In the genomic region with DNA sequence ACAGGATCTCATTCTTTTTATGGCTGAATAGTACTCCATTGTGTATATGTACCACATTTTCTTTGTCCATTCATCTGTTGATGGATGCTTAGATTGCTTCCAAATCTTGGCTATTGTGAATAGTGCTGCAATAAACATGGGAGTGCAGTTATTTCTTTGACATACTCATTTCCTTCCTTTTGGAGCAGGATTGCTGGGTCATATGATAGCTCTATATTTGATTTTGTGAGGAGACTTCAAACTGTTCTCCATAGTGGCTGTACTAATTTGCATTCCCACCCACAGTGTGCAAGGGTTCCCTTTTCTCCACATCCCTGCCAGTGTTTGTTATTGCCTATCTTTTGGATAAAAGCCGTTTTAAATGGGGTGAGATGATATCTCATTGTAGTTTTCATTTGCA, we compare ENCODE assay signal across 7 cellular contexts. TPM values are rescaled to one million over a fixed set of nuclear protein-coding genes. Genes with fewer than 3 reads are reported as not detected.
DNase-seq lines count a peak whose midpoint lies in the region; ATAC-seq, FAIRE-seq and TF ChIP-seq lines count a peak whose summit lies in the region.
"Not testable (repeated sequence)": the region's sequence is repeated elsewhere in the genome, so short reads cannot be mapped to it uniquely, and the experiment has no call there.

No MANE protein-coding gene starts in this region.

- POLR2A ChIA-PET in A549 (lab: Yijun Ruan, JAX); CD8-positive, alpha-beta T cell (lab: Charles Lee); activated CD8-positive, alpha-beta T cell treated with anti-CD3 and anti-CD28 coated beads for 36 hours (lab: Charles Lee): not testable (repeated sequence)

- CTCF ChIA-PET in A549 (lab: Yijun Ruan, JAX), result interaction anchor here (1.5 to 2.0 kb wide), 4 partner anchors 10 to 80 kb away, joined by 4 to 9 read pairs (median 6); partner anchors contain the start of gene RPS27L
- CTCF ChIA-PET in CD8-positive, alpha-beta T cell (lab: Charles Lee), result interaction anchor here (1.6 kb wide), 1 partner anchor 45 kb away, joined by 4 read pairs; no protein-coding TSS in a partner anchor
- CTCF ChIA-PET in activated CD8-positive, alpha-beta T cell treated with anti-CD3 and anti-CD28 coated beads for 36 hours (lab: Charles Lee), result interaction anchor here (1.5 kb wide), 1 partner anchor 71 kb away, joined by 5 read pairs; no protein-coding TSS in a partner anchor

- TF ChIP-seq CTCF in A549 (IDR thresholded peaks at IDR 0.05); CD8-positive, alpha-beta T cell (IDR thresholded peaks at IDR 0.05); RWPE2 (IDR thresholded peaks at IDR 0.05; ENCODE audit: poor library complexity, severe bottlenecking); activated CD8-positive, alpha-beta T cell treated with anti-CD3 and anti-CD28 coated beads for 36 hours (IDR thresholded peaks at IDR 0.05): not testable (repeated sequence)

- WGBS in A549 (ENCODE audit: missing lambda C conversion rate), result 97% methylated on average over 1 of the region's 1 CpG

- peak; percentile 63 for FAIRE-seq in A549 (lab: Jason Lieb, UNC)

- DNase-seq in A549 (ENCODE audit: low read depth in 1 of 2, low spot score in 1 of 2); CD8-positive, alpha-beta T cell; RWPE2 (ENCODE audit: low spot score); activated CD8-positive, alpha-beta T cell treated with anti-CD3 and anti-CD28 coated beads for 36 hours; activated naive CD8-positive, alpha-beta T cell treated with anti-CD3 and anti-CD28 coated beads, Interleukin-2, amount 50 U/mL, for 24 hours; effector memory CD8-positive, alpha-beta T cell; natural killer cell treated with Interleukin-12 subunit alpha and Interleukin-12 subunit beta and Interleukin-15 and Interleukin-18, amount 100 ng/mL, for 72 hours (ENCODE audit: low spot score): not testable (repeated sequence)

- intact Hi-C loops in CD8-positive, alpha-beta T cell (cut with DNase I, micrococcal nuclease); activated CD8-positive, alpha-beta T cell treated with anti-CD3 and anti-CD28 coated beads for 36 hours (cut with micrococcal nuclease): not testable (repeated sequence)

- H3K4me1 ChIP-seq in A549, result peaks cover 51% of the 10 kb centered on the region
- peaks cover 28% of the 10 kb centered on the region for H3K4me1 ChIP-seq in CD8-positive, alpha-beta T cell (ENCODE audit: insufficient read depth, low read length)
- peaks cover 73% of the 10 kb centered on the region for H3K4me1 ChIP-seq in RWPE2 (ENCODE audit: insufficient read depth, poor library complexity, severe bottlenecking)

- peak overlapping the region; percentile 11 for H3K27ac Mint-ChIP-seq in CD8-positive, alpha-beta T cell
- H3K27ac Mint-ChIP-seq in activated CD8-positive, alpha-beta T cell treated with anti-CD3 and anti-CD28 coated beads for 36 hours, result peak overlapping the region; percentile 25
- peak overlapping the region; percentile 12 for H3K27ac Mint-ChIP-seq in activated naive CD8-positive, alpha-beta T cell treated with anti-CD3 and anti-CD28 coated beads, Interleukin-2, amount 50 U/mL, for 24 hours
- H3K27ac Mint-ChIP-seq in effector memory CD8-positive, alpha-beta T cell, result peak overlapping the region; percentile 28 to 50
- peak overlapping the region; percentile 7 to 63 for H3K27ac Mint-ChIP-seq in natural killer cell treated with Interleukin-12 subunit alpha and Interleukin-12 subunit beta and Interleukin-15 and Interleukin-18, amount 100 ng/mL, for 72 hours

- H3K4me2 ChIP-seq in A549, result not testable (repeated sequence)

- not testable (repeated sequence) for ATAC-seq in A549; CD8-positive, alpha-beta T cell; RWPE2 (ENCODE audit: low read depth); activated CD8-positive, alpha-beta T cell treated with anti-CD3 and anti-CD28 coated beads for 36 hours; activated naive CD8-positive, alpha-beta T cell treated with anti-CD3 and anti-CD28 coated beads, Interleukin-2, amount 50 U/mL, for 24 hours; effector memory CD8-positive, alpha-beta T cell (replicated peaks); natural killer cell treated with Interleukin-12 subunit alpha and Interleukin-12 subunit beta and Interleukin-15 and Interleukin-18, amount 100 ng/mL, for 72 hours

- peak overlapping the region in 1 of 2 experiments; percentile 44; a peak in 2 of 6 replicates for H3K27ac ChIP-seq in A549
- H3K27ac ChIP-seq in CD8-positive, alpha-beta T cell (ENCODE audit: low read depth, low read length), result not testable (repeated sequence)
- peak overlapping the region; percentile 73 for H3K27ac ChIP-seq in RWPE2 (ENCODE audit: poor library complexity, severe bottlenecking)

- H3K4me3 ChIP-seq in A549; CD8-positive, alpha-beta T cell (ENCODE audit: low read depth, low read length); RWPE2 (ENCODE audit: severe bottlenecking): not testable (repeated sequence)

- TF ChIP-seq POLR2A in A549 (IDR thresholded peaks at IDR 0.05; ENCODE audit: low read length), result not testable (repeated sequence)

- H3K9me3 Mint-ChIP-seq in CD8-positive, alpha-beta T cell; activated CD8-positive, alpha-beta T cell treated with anti-CD3 and anti-CD28 coated beads for 36 hours; activated naive CD8-positive, alpha-beta T cell treated with anti-CD3 and anti-CD28 coated beads, Interleukin-2, amount 50 U/mL, for 24 hours; effector memory CD8-positive, alpha-beta T cell; natural killer cell treated with Interleukin-12 subunit alpha and Interleukin-12 subunit beta and Interleukin-15 and Interleukin-18, amount 100 ng/mL, for 72 hours: not testable (repeated sequence)

- H3K4me1 Mint-ChIP-seq in CD8-positive, alpha-beta T cell (ENCODE audit: low read depth), result peaks cover 72% of the 10 kb centered on the region
- H3K4me1 Mint-ChIP-seq in activated CD8-positive, alpha-beta T cell treated with anti-CD3 and anti-CD28 coated beads for 36 hours (ENCODE audit: low read depth), result peaks cover 75% of the 10 kb centered on the region
- peaks cover 82% of the 10 kb centered on the region for H3K4me1 Mint-ChIP-seq in activated naive CD8-positive, alpha-beta T cell treated with anti-CD3 and anti-CD28 coated beads, Interleukin-2, amount 50 U/mL, for 24 hours
- peaks cover 38 to 67% of the 10 kb centered on the region in 2 donors for H3K4me1 Mint-ChIP-seq in effector memory CD8-positive, alpha-beta T cell (ENCODE audit: low read depth in 2 of 2)
- peaks cover 53 to 72% of the 10 kb centered on the region in 2 donors for H3K4me1 Mint-ChIP-seq in natural killer cell treated with Interleukin-12 subunit alpha and Interleukin-12 subunit beta and Interleukin-15 and Interleukin-18, amount 100 ng/mL, for 72 hours (ENCODE audit: low read depth in 2 of 2)

- not testable (repeated sequence) for H3K36me3 ChIP-seq in CD8-positive, alpha-beta T cell (ENCODE audit: insufficient read depth, low read length); RWPE2 (ENCODE audit: low read depth)

- peaks cover 29% of the 10 kb centered on the region for H3K36me3 Mint-ChIP-seq in CD8-positive, alpha-beta T cell
- H3K36me3 Mint-ChIP-seq in activated CD8-positive, alpha-beta T cell treated with anti-CD3 and anti-CD28 coated beads for 36 hours (ENCODE audit: low read depth), result peaks cover 65% of the 10 kb centered on the region
- H3K36me3 Mint-ChIP-seq in activated naive CD8-positive, alpha-beta T cell treated with anti-CD3 and anti-CD28 coated beads, Interleukin-2, amount 50 U/mL, for 24 hours (ENCODE audit: low read depth), result peaks cover 59% of the 10 kb centered on the region
- H3K36me3 Mint-ChIP-seq in effector memory CD8-positive, alpha-beta T cell (ENCODE audit: insufficient read depth), result peaks cover 42% of the 10 kb centered on the region
- not testable (repeated sequence) for H3K36me3 Mint-ChIP-seq in natural killer cell treated with Interleukin-12 subunit alpha and Interleukin-12 subunit beta and Interleukin-15 and Interleukin-18, amount 100 ng/mL, for 72 hours

- not testable (repeated sequence) for TF ChIP-seq EP300 in A549 (IDR thresholded peaks at IDR 0.05)

- H3K27me3 ChIP-seq in CD8-positive, alpha-beta T cell (ENCODE audit: insufficient read depth, low read length); RWPE2 (ENCODE audit: insufficient read depth, poor library complexity, severe bottlenecking): not testable (repeated sequence)

- H3K9me3 ChIP-seq in A549, result peaks cover 11% of the 10 kb centered on the region; the same call in 2 of the 3 replicates
- not testable (repeated sequence) for H3K9me3 ChIP-seq in CD8-positive, alpha-beta T cell (ENCODE audit: low read length); RWPE2 (ENCODE audit: severe bottlenecking)

- not testable (repeated sequence) for TF ChIP-seq RAD21 in A549 (conservative IDR thresholded peaks at IDR 0.05 in 1 of 2, IDR thresholded peaks at IDR 0.05 in 1 of 2)

- not testable (repeated sequence) for H3K4me3 Mint-ChIP-seq in CD8-positive, alpha-beta T cell; activated CD8-positive, alpha-beta T cell treated with anti-CD3 and anti-CD28 coated beads for 36 hours; activated naive CD8-positive, alpha-beta T cell treated with anti-CD3 and anti-CD28 coated beads, Interleukin-2, amount 50 U/mL, for 24 hours; effector memory CD8-positive, alpha-beta T cell; natural killer cell treated with Interleukin-12 subunit alpha and Interleukin-12 subunit beta and Interleukin-15 and Interleukin-18, amount 100 ng/mL, for 72 hours

- not testable (repeated sequence) for H3K27me3 Mint-ChIP-seq in CD8-positive, alpha-beta T cell (ENCODE audit: low read depth); activated CD8-positive, alpha-beta T cell treated with anti-CD3 and anti-CD28 coated beads for 36 hours; activated naive CD8-positive, alpha-beta T cell treated with anti-CD3 and anti-CD28 coated beads, Interleukin-2, amount 50 U/mL, for 24 hours; effector memory CD8-positive, alpha-beta T cell; natural killer cell treated with Interleukin-12 subunit alpha and Interleukin-12 subunit beta and Interleukin-15 and Interleukin-18, amount 100 ng/mL, for 72 hours

RNA-seq across cellular contexts. Expression of gene APH1B, which starts 40.3 kb away (rescaled TPM):
- polyA plus RNA-seq in A549 (2011; rRNA removed) (25.3 and 28.5 TPM in 2 replicates), A549 (2017; fragmentation: RNase III; extraction: RNeasy Plus Mini Kit Qiagen cat#74134 plus additional on column Dnase treatment) (14.0 to 19.8 TPM (median 16.4 TPM) in 3 replicates)
- polyA plus RNA-seq in A549 (2012; cell fraction: cytosol; rRNA removed), result 6.0 and 9.1 TPM in 2 replicates
- 6.6 and 10.3 TPM in 2 replicates for polyA plus RNA-seq in A549 (2012; cell fraction: nucleus; rRNA removed)
- 28.0 and 37.2 TPM in 2 replicates for polyA minus RNA-seq in A549 (2011; rRNA and poly(A)+ RNA removed)
- 10 to 100 TPM; 10.8 to 13.6 TPM for total RNA-seq in CD8-positive, alpha-beta T cell
- total RNA-seq in activated CD8-positive, alpha-beta T cell treated with anti-CD3 and anti-CD28 coated beads for 36 hours, result 1 to 10 TPM; 7.0 to 9.7 TPM
- total RNA-seq in natural killer cell treated with Interleukin-12 subunit alpha and Interleukin-12 subunit beta and Interleukin-15 and Interleukin-18, amount 100 ng/mL, for 72 hours, result 10 to 100 TPM in 1 of 2 donors, 1 to 10 TPM in 1; 8.7 to 14.7 TPM

RNA-seq across cellular contexts. Expression of gene RAB8B, which starts 47.7 kb away (rescaled TPM):
- polyA plus RNA-seq in A549 (2011; rRNA removed) (28.8 and 41.4 TPM in 2 replicates), A549 (2017; fragmentation: RNase III; extraction: RNeasy Plus Mini Kit Qiagen cat#74134 plus additional on column Dnase treatment) (19.5 to 22.2 TPM (median 21.5 TPM) in 3 replicates)
- 7.0 and 7.8 TPM in 2 replicates for polyA plus RNA-seq in A549 (2012; cell fraction: cytosol; rRNA removed)
- 1.2 and 2.2 TPM in 2 replicates for polyA plus RNA-seq in A549 (2012; cell fraction: nucleus; rRNA removed)
- 13.6 and 14.7 TPM in 2 replicates for polyA minus RNA-seq in A549 (2011; rRNA and poly(A)+ RNA removed)
- 100 to 1,000 TPM; 145 to 146 TPM for total RNA-seq in CD8-positive, alpha-beta T cell
- total RNA-seq in activated CD8-positive, alpha-beta T cell treated with anti-CD3 and anti-CD28 coated beads for 36 hours, result 100 to 1,000 TPM; 252 to 261 TPM
- total RNA-seq in natural killer cell treated with Interleukin-12 subunit alpha and Interleukin-12 subunit beta and Interleukin-15 and Interleukin-18, amount 100 ng/mL, for 72 hours, result 100 to 1,000 TPM in 1 of 2 donors, 10 to 100 TPM in 1; 49.1 to 113 TPM
